ENCODE assay signal across 1 cellular context in genomic region chr2:132446460-132446859, GRCh38.
TF ChIP-seq lines count a peak whose summit lies in the region.

No MANE protein-coding gene starts in this region.

TF ChIP-seq in HCT116, 20 proteins besides CTCF, POLR2A, EP300 and RAD21:
- TF ChIP-seq EZH2phosphoT487 (IDR thresholded peaks at IDR 0.05; ENCODE audit: borderline replicate concordance): no peak
- peak; percentile 39 for TF ChIP-seq ELF1 (IDR thresholded peaks at IDR 0.05; ENCODE audit: borderline replicate concordance, low read depth)
